ENCODE assay signal across 1 cellular context in genomic region chr1:9066945-9067807, GRCh38.
TF ChIP-seq lines count a peak whose summit lies in the region.

No MANE protein-coding gene starts in this region.

TF ChIP-seq in HCT116, 20 proteins besides CTCF, POLR2A, EP300 and RAD21 (continued from another document):
- TF ChIP-seq, protein P1, sequence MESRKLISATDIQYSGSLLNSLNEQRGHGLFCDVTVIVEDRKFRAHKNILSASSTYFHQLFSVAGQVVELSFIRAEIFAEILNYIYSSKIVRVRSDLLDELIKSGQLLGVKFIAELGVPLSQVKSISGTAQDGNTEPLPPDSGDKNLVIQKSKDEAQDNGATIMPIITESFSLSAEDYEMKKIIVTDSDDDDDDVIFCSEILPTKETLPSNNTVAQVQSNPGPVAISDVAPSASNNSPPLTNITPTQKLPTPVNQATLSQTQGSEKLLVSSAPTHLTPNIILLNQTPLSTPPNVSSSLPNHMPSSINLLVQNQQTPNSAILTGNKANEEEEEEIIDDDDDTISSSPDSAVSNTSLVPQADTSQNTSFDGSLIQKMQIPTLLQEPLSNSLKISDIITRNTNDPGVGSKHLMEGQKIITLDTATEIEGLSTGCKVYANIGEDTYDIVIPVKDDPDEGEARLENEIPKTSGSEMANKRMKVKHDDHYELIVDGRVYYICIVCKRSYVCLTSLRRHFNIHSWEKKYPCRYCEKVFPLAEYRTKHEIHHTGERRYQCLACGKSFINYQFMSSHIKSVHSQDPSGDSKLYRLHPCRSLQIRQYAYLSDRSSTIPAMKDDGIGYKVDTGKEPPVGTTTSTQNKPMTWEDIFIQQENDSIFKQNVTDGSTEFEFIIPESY (IDR thresholded peaks at IDR 0.05; ENCODE audit: extremely low read depth, insufficient replicate concordance, low read length): no peak
